In genomic region chr16:85051067-85051709, GRCh38 we compare ENCODE assay signal across 14 cellular contexts.
"Had no signal": no experiment of that assay in that cellular context is flagged by ENCODE, and none has a peak within 500 bp of the region (broad histone marks: within the 10 kb centered on the region; RNA-seq: fewer than 3 reads in every experiment).

No MANE protein-coding gene starts in this region.

- H3K9me3 Mint-ChIP-seq: activated naive CD4-positive, alpha-beta T cell treated with anti-CD3 and anti-CD28 coated beads, Interleukin-2, amount 50 U/mL, for 72 hours; activated T-cell treated with anti-CD3 and anti-CD28 coated beads, Interleukin-2, amount 50 U/mL, for 24 hours had no signal

- DNase-seq: activated CD4-positive, alpha-beta T cell treated with anti-CD3 and anti-CD28 coated beads, Interleukin-2, amount 50 U/mL, for 48 hours; activated CD4-positive, CD25-positive, alpha-beta regulatory T cell treated with anti-CD3 and anti-CD28 coated beads, Interleukin-2, amount 50 U/mL, for 72 hours; activated CD8-positive, alpha-beta memory T cell treated with anti-CD3 and anti-CD28 coated beads, Interleukin-2, amount 10 ng/mL, durations not matched to agents 7 days and 5 days; activated effector memory CD4-positive, alpha-beta T cell treated with anti-CD3 and anti-CD28 coated beads, Interleukin-2, amount 50 U/mL, for 16 hours; activated T-cell treated with anti-CD3 and anti-CD28 coated beads, Interleukin-2, amount 50 U/mL, for 24 hours; left lung; SHP77 treated with DMSO at 0.1 percent for 48 hours; stimulated activated naive CD4-positive, alpha-beta T cell treated with Interleukin-2 at 50 U/mL for 16 hours had no signal

- H3K36me3 ChIP-seq: ascending aorta, cardiac muscle cell, heart left ventricle, left lung had no signal

- H3K4me3 Mint-ChIP-seq: activated CD8-positive, alpha-beta memory T cell treated with anti-CD3 and anti-CD28 coated beads, Interleukin-2, amount 10 ng/mL, durations not matched to agents 7 days and 5 days; activated T-cell treated with anti-CD3 and anti-CD28 coated beads, Interleukin-2, amount 50 U/mL, for 24 hours had no signal

- H3K4me3 ChIP-seq: ascending aorta, cardiac muscle cell, esophagus muscularis mucosa, heart left ventricle, left lung had no signal

- H3K27ac ChIP-seq: cardiac muscle cell, left lung had no signal

- H3K27me3 ChIP-seq: ascending aorta, cardiac muscle cell, esophagus muscularis mucosa, heart left ventricle, left lung had no signal

- ATAC-seq: activated CD8-positive, alpha-beta memory T cell treated with anti-CD3 and anti-CD28 coated beads, Interleukin-2, amount 10 ng/mL, durations not matched to agents 7 days and 5 days; left lung had no signal

- H3K9me3 ChIP-seq: ascending aorta, esophagus muscularis mucosa, heart left ventricle, left lung had no signal

- H3K27me3 Mint-ChIP-seq: activated CD8-positive, alpha-beta memory T cell treated with anti-CD3 and anti-CD28 coated beads, Interleukin-2, amount 10 ng/mL, durations not matched to agents 7 days and 5 days; activated T-cell treated with anti-CD3 and anti-CD28 coated beads, Interleukin-2, amount 50 U/mL, for 24 hours; progenitor cell of endocrine pancreas had no signal

- H3K27ac Mint-ChIP-seq: activated CD8-positive, alpha-beta memory T cell treated with anti-CD3 and anti-CD28 coated beads, Interleukin-2, amount 10 ng/mL, durations not matched to agents 7 days and 5 days; activated naive CD4-positive, alpha-beta T cell treated with anti-CD3 and anti-CD28 coated beads, Interleukin-2, amount 50 U/mL, for 72 hours; activated T-cell treated with anti-CD3 and anti-CD28 coated beads, Interleukin-2, amount 50 U/mL, for 24 hours; progenitor cell of endocrine pancreas had no signal

- H3K36me3 Mint-ChIP-seq: activated naive CD4-positive, alpha-beta T cell treated with anti-CD3 and anti-CD28 coated beads, Interleukin-2, amount 50 U/mL, for 72 hours had no signal
